ENCODE assay signal across 23 cellular contexts in the genomic region with DNA sequence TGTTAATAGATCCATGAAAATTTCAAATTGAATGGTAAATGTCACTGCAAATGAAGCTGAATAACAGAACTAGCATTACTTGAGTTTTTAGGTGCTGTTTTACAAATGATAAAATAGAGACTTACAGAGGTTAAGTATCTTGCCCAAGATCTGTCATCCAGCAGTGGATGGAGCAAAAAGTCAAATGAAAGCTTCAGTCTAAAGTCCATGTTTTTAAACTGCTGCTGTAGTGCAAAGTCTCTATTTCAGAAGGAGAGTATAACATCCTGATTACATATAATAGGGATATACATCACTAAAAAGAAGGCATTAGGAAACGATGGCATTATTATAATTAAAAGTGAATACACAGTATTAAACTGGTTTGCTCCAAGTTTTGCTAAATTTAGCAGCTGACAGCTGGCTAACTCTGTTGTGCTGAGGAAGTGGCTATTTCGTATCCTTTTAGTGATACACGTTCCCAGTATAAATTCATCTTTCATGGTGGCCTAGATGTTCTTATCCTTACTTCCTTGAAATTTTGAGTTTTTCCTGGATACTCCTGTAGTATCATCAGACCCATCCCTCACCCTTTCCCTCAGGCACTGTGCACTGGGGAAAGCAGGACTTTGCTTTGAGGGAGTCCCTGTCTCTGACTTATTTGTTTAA.
"Had no signal": no experiment of that assay in that cellular context is flagged by ENCODE, and none has a peak within 500 bp of the region (broad histone marks: within the 10 kb centered on the region; RNA-seq: fewer than 3 reads in every experiment).

No MANE protein-coding gene starts in this region.

- H2AFZ ChIP-seq: neural progenitor cell had no signal

- H3K27me3 ChIP-seq: dorsolateral prefrontal cortex, esophagus muscularis mucosa, gastrocnemius medialis, neural progenitor cell, pancreas, right lobe of liver, testis, tibial nerve, upper lobe of right lung had no signal

- FAIRE-seq: endometrium, keratinocyte, pancreas had no signal

- H3K4me3 ChIP-seq: esophagus muscularis mucosa, gastrocnemius medialis, left ventricle myocardium inferior, neural progenitor cell, pancreas, prostate gland, right lobe of liver, testis, tibial nerve, upper lobe of right lung had no signal

- H3K9me3 ChIP-seq: esophagus muscularis mucosa, gastrocnemius medialis, left ventricle myocardium inferior, pancreas, prostate gland, right lobe of liver, testis, tibial nerve, upper lobe of right lung had no signal

- H3K4me1 ChIP-seq: neural progenitor cell, pancreas, prostate gland, right lobe of liver, testis, upper lobe of right lung had no signal

- H3K27ac ChIP-seq: dorsolateral prefrontal cortex, epithelial cell of prostate, esophagus muscularis mucosa, gastrocnemius medialis, left ventricle myocardium inferior, neural progenitor cell, pancreas, prostate gland, right lobe of liver, testis, tibial nerve, upper lobe of right lung had no signal

- H3K4me2 ChIP-seq: neural progenitor cell had no signal

- DNase-seq: caudate nucleus; cortex of kidney; dorsolateral prefrontal cortex; effector CD8-positive, alpha-beta T cell; gastrocnemius medialis; left ventricle myocardium inferior; nucleus accumbens; pancreas; right lobe of liver; stimulated activated CD4-positive, alpha-beta T cell treated with anti-CD3 and anti-CD28 coated beads, Interleukin-2, amount 100 ng/mL, for 24 hours; stimulated activated CD4-positive, alpha-beta T cell treated with anti-CD3 and anti-CD28 coated beads, Interleukin-4, amount 100 ng/mL, for 4 hours; stimulated activated naive B cell treated with anti-CD40 and anti-IgM and Interleukin-4, amounts not matched to agents 10 μg/mL and 1 μg/mL and 100 μg/mL, for 72 hours; stimulated activated naive CD8-positive, alpha-beta T cell treated with anti-CD3 and anti-CD28 coated beads, Interleukin-15, amount 100 ng/mL, for 72 hours; testis; upper lobe of right lung had no signal

- ATAC-seq: gastrocnemius medialis; natural killer cell treated with Interleukin-12 subunit alpha and Interleukin-12 subunit beta and Interleukin-15 and Interleukin-18, amount 100 ng/mL, for 72 hours; pancreas; stimulated activated naive B cell treated with anti-CD40 and anti-IgM and Interleukin-4, amounts not matched to agents 10 μg/mL and 1 μg/mL and 100 μg/mL, for 72 hours; stimulated activated naive CD8-positive, alpha-beta T cell treated with anti-CD3 and anti-CD28 coated beads, Interleukin-15, amount 100 ng/mL, for 72 hours; upper lobe of right lung had no signal

- H3K36me3 ChIP-seq: esophagus muscularis mucosa, gastrocnemius medialis, left ventricle myocardium inferior, neural progenitor cell, pancreas, prostate gland, right lobe of liver, tibial nerve, upper lobe of right lung had no signal

- H3K9ac ChIP-seq: neural progenitor cell had no signal
